ENCODE assay signal across 6 cellular contexts in the genomic region with DNA sequence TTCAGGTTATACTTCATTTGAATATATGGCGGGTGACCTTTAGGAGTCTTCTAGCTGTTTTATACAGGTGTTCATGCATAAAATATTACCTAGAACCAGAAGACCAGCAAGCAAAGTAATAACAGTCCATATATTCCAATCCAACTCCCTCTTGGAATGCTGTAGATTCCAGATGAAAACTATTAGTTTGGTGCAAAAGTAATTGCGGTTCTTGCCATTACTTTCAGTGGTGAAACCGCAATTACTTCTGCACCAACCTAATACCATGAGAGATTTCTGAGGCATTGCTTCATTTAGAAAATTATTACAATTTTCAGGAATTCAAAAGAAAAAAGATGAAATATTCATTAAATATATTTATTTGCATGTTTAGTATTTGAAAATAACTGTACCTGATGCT.
"Had no signal": no experiment of that assay in that cellular context is flagged by ENCODE, and none has a peak within 500 bp of the region (broad histone marks: within the 10 kb centered on the region; RNA-seq: fewer than 3 reads in every experiment).

No MANE protein-coding gene starts in this region.

- H3K9ac ChIP-seq: KMS-11 had no signal

- FAIRE-seq: HTR-8/SVneo had no signal

- H3K27ac ChIP-seq: HL-60, KMS-11 had no signal

- DNase-seq: IMR-90, KBM-7, KG1 had no signal

- H3K4me2 ChIP-seq: KMS-11 had no signal
